16 cellular contexts compared by ENCODE assay signal in genomic region chr4:87132035-87132434, GRCh38.
DNase-seq lines count a peak whose midpoint lies in the region; ATAC-seq, FAIRE-seq and TF ChIP-seq lines count a peak whose summit lies in the region.
"Had no signal": no experiment of that assay in that cellular context is flagged by ENCODE, and none has a peak within 500 bp of the region (broad histone marks: within the 10 kb centered on the region; RNA-seq: fewer than 3 reads in every experiment).

No MANE protein-coding gene starts in this region.

- 84 to 92% methylated on average over 8 of the region's 8 CpGs for WGBS in thyroid gland, 2 donors

- no peak for DNase-seq in astrocyte (ENCODE audit: low read depth)
- no peak for DNase-seq in thyroid gland
- no peak for DNase-seq in activated CD8-positive, alpha-beta T cell treated with anti-CD3 and anti-CD28 coated beads, Interleukin-2, amount 10 ng/mL, durations not matched to agents 7 days and 5 days
- no peak for DNase-seq in NK-92 (lab: John Stamatoyannopoulos, UW; ENCODE audit: unreplicated experiment)
- DNase-seq: C1 segment of cervical spinal cord; Calu3; CD4-positive, alpha-beta memory T cell; COR-L47; GF-D8; H9 had no signal

- no peak overlapping the region for H2AFZ ChIP-seq in OCI-LY3 (ENCODE audit: low read depth, low read length)
- H2AFZ ChIP-seq in astrocyte (ENCODE audit: low read depth, low read length) = no peak overlapping the region
- H2AFZ ChIP-seq: GM23338 had no signal

- H3K4me1 ChIP-seq in OCI-LY3 (ENCODE audit: low read length) (peaks cover 11% of the 10 kb centered on the region), astrocyte (ENCODE audit: insufficient read depth, low read length) (no peaks in the 10 kb centered on the region), thyroid gland (peaks cover 30 to 45% of the 10 kb centered on the region in 2 donors)

- no peaks in the 10 kb centered on the region for H3K27me3 ChIP-seq in OCI-LY3 (ENCODE audit: low read depth, low read length)
- no peaks in the 10 kb centered on the region for H3K27me3 ChIP-seq in astrocyte (ENCODE audit: insufficient read depth, low read length)
- H3K27me3 ChIP-seq in thyroid gland = no peaks in the 10 kb centered on the region

- H3K27ac ChIP-seq in OCI-LY3 (ENCODE audit: low read length) = no peak overlapping the region
- H3K27ac ChIP-seq in astrocyte (ENCODE audit: low read depth, low read length) = no peak overlapping the region
- peak overlapping the region; percentile 38 to 73 (median 69) for H3K27ac ChIP-seq in thyroid gland

- POLR2A ChIA-PET in activated CD8-positive, alpha-beta T cell treated with anti-CD3 and anti-CD28 coated beads, Interleukin-2, amount 10 ng/mL, durations not matched to agents 7 days and 5 days (lab: Charles Lee) = no interaction called here

- H3K79me2 ChIP-seq in OCI-LY3 (ENCODE audit: low read length) (no peaks in the 10 kb centered on the region), astrocyte (ENCODE audit: insufficient read depth, low read length) (no peaks in the 10 kb centered on the region)

- TF ChIP-seq CTCF in OCI-LY3 (IDR thresholded peaks at IDR 0.05; ENCODE audit: low read depth, low read length) (no peak), astrocyte (IDR thresholded peaks at IDR 0.05; ENCODE audit: insufficient read depth, low read depth, low read length) (no peak), thyroid gland (IDR thresholded peaks at IDR 0.05) (no peak)

- intact Hi-C loops in thyroid gland (cut with DNase I) = no loop called here

- peaks cover 9% of the 10 kb centered on the region for H3K4me1 Mint-ChIP-seq in astrocyte (ENCODE audit: low read depth, unreplicated experiment)
- peaks cover 1% of the 10 kb centered on the region for H3K4me1 Mint-ChIP-seq in activated CD8-positive, alpha-beta T cell treated with anti-CD3 and anti-CD28 coated beads, Interleukin-2, amount 10 ng/mL, durations not matched to agents 7 days and 5 days (ENCODE audit: low read depth)
- H3K4me1 Mint-ChIP-seq: CD4-positive, alpha-beta memory T cell; GM23338; H9 had no signal

- CTCF ChIA-PET in activated CD8-positive, alpha-beta T cell treated with anti-CD3 and anti-CD28 coated beads, Interleukin-2, amount 10 ng/mL, durations not matched to agents 7 days and 5 days (lab: Charles Lee) = interaction anchor here (0.8 to 0.9 kb wide), 2 partner anchors 18 to 20 kb away, joined by 3 to 5 read pairs; no protein-coding TSS in a partner anchor

- H3K9me3 ChIP-seq in OCI-LY3 (ENCODE audit: insufficient read depth, low read length) = no peaks in the 10 kb centered on the region
- no peaks in the 10 kb centered on the region for H3K9me3 ChIP-seq in astrocyte (ENCODE audit: insufficient read depth, low read depth, low read length)
- H3K9me3 ChIP-seq in thyroid gland = no peaks in the 10 kb centered on the region

- H4K20me1 ChIP-seq in OCI-LY3 (ENCODE audit: insufficient read depth, low read length) (no peaks in the 10 kb centered on the region), astrocyte (ENCODE audit: insufficient read depth, low read length) (no peaks in the 10 kb centered on the region)

- peaks cover 40% of the 10 kb centered on the region for H3K36me3 Mint-ChIP-seq in astrocyte (ENCODE audit: low read depth, unreplicated experiment)
- H3K36me3 Mint-ChIP-seq in activated CD8-positive, alpha-beta T cell treated with anti-CD3 and anti-CD28 coated beads, Interleukin-2, amount 10 ng/mL, durations not matched to agents 7 days and 5 days (ENCODE audit: low read depth) = peaks cover 60% of the 10 kb centered on the region

- peak; percentile 50 for ATAC-seq in HG02885 (IDR thresholded peaks at IDR 0.05; ENCODE audit: poor library complexity, unreplicated experiment)
- ATAC-seq in activated CD8-positive, alpha-beta T cell treated with anti-CD3 and anti-CD28 coated beads, Interleukin-2, amount 10 ng/mL, durations not matched to agents 7 days and 5 days = no peak
- no peak for ATAC-seq in HG02852 (IDR thresholded peaks at IDR 0.05; ENCODE audit: unreplicated experiment)
- ATAC-seq: GM23338, HCT116 had no signal

- H3K4me3 ChIP-seq in OCI-LY3 (ENCODE audit: low read length) (no peak overlapping the region), astrocyte (ENCODE audit: insufficient read depth, low read depth, low read length) (no peak overlapping the region), thyroid gland (replicated peaks in 1 of 3) (no peak overlapping the region)
- H3K4me3 ChIP-seq: GM23338 had no signal

- H3K36me3 ChIP-seq in OCI-LY3 (replicated peaks; ENCODE audit: low read depth, low read length) (peaks cover 68% of the 10 kb centered on the region), astrocyte (ENCODE audit: insufficient read depth, low read length) (peaks cover 15% of the 10 kb centered on the region), thyroid gland (peaks cover 41 to 54% of the 10 kb centered on the region in 2 donors)

- H3K4me2 ChIP-seq in OCI-LY3 (ENCODE audit: low read length) (0 out of 2 replicates have a peak overlapping the region, but pooled peaks have one; percentile 21), astrocyte (ENCODE audit: low read length) (no peak overlapping the region)
- H3K4me2 ChIP-seq: GM23338 had no signal

- no peak for TF ChIP-seq POLR2A in thyroid gland (IDR thresholded peaks at IDR 0.05)

- no peak overlapping the region for H3K9ac ChIP-seq in OCI-LY3 (ENCODE audit: low read length)
- H3K9ac ChIP-seq in astrocyte (ENCODE audit: low read length) = no peak overlapping the region

- no peaks in the 10 kb centered on the region for H3K27me3 Mint-ChIP-seq in astrocyte (ENCODE audit: low read depth, unreplicated experiment)
- H3K27me3 Mint-ChIP-seq in activated CD8-positive, alpha-beta T cell treated with anti-CD3 and anti-CD28 coated beads, Interleukin-2, amount 10 ng/mL, durations not matched to agents 7 days and 5 days (ENCODE audit: low read depth) = no peaks in the 10 kb centered on the region
- H3K27me3 Mint-ChIP-seq: CD4-positive, alpha-beta memory T cell had no signal

- peak; percentile 20 for FAIRE-seq in astrocyte (lab: Jason Lieb, UNC)
- FAIRE-seq: GM19239 had no signal

- no peaks in the 10 kb centered on the region for H3K9me3 Mint-ChIP-seq in astrocyte (ENCODE audit: unreplicated experiment)
- no peaks in the 10 kb centered on the region for H3K9me3 Mint-ChIP-seq in activated CD8-positive, alpha-beta T cell treated with anti-CD3 and anti-CD28 coated beads, Interleukin-2, amount 10 ng/mL, durations not matched to agents 7 days and 5 days (ENCODE audit: insufficient read depth)
- H3K9me3 Mint-ChIP-seq: GM23338, H9 had no signal

- H3K27ac Mint-ChIP-seq in astrocyte (ENCODE audit: unreplicated experiment) = no peak overlapping the region
- no peak overlapping the region for H3K27ac Mint-ChIP-seq in activated CD8-positive, alpha-beta T cell treated with anti-CD3 and anti-CD28 coated beads, Interleukin-2, amount 10 ng/mL, durations not matched to agents 7 days and 5 days
- H3K27ac Mint-ChIP-seq: CD4-positive, alpha-beta memory T cell had no signal

- H3K4me3 Mint-ChIP-seq in astrocyte (ENCODE audit: unreplicated experiment) = no peak overlapping the region
- no peak overlapping the region for H3K4me3 Mint-ChIP-seq in activated CD8-positive, alpha-beta T cell treated with anti-CD3 and anti-CD28 coated beads, Interleukin-2, amount 10 ng/mL, durations not matched to agents 7 days and 5 days
- H3K4me3 Mint-ChIP-seq: CD4-positive, alpha-beta memory T cell; GM23338; H9 had no signal

Comparison
In these comparisons a context has a peak if more than half of its experiments do, and no peak if none do; other contexts are left out.
1. H3K27ac ChIP-seq: peak in thyroid gland (3 of 3); none in OCI-LY3 (single experiment) and astrocyte (single experiment).